10 cellular contexts compared by ENCODE assay signal in the genomic region with DNA sequence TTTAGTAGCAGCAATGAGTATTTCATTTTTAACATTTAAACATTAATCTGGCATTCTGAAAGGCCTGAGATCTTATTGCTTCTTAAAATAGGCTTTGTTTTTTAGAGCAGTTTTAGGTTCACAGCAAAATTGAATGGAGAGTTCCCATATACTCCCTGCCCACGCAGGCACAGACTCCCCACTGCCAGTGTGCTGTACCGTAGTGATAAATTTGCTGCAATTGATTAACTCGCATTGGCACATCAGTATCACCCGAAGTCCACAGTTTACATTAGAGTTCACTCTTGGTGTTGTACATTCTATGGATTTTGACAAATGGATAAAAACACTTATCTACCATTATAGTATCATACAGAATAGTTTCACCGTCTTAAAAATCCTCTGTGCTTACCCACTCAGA.
A peak's percentile ranks its signal among the peaks of the same experiment; 100 is the strongest.
DNase-seq lines count a peak whose midpoint lies in the region; ATAC-seq, FAIRE-seq and TF ChIP-seq lines count a peak whose summit lies in the region.
"Had no signal": no experiment of that assay in that cellular context is flagged by ENCODE, and none has a peak within 500 bp of the region (broad histone marks: within the 10 kb centered on the region; RNA-seq: fewer than 3 reads in every experiment).

No MANE protein-coding gene starts in this region.

- H3K4me3 Mint-ChIP-seq in activated CD4-positive, alpha-beta T cell treated with anti-CD3 and anti-CD28 coated beads for 36 hours: no peak overlapping the region
- H3K4me3 Mint-ChIP-seq in activated CD8-positive, alpha-beta T cell treated with anti-CD3 and anti-CD28 coated beads for 36 hours: no peak overlapping the region

- FAIRE-seq in kidney (lab: Jason Lieb, UNC): no peak

- TF ChIP-seq POLR2A in thyroid gland (IDR thresholded peaks at IDR 0.05): no peak

- peak overlapping the region in 1 of 2 donors; percentile 38 for H3K9ac ChIP-seq in kidney (ENCODE audit: low read length in 2 of 2)

- CTCF ChIA-PET in activated CD4-positive, alpha-beta T cell treated with anti-CD3 and anti-CD28 coated beads for 36 hours (lab: Charles Lee): interaction anchor here (0.6 to 1.3 kb wide), 4 partner anchors 9 to 218 kb away, joined by 3 to 5 read pairs (median 3); no protein-coding TSS in a partner anchor
- CTCF ChIA-PET in activated CD8-positive, alpha-beta T cell treated with anti-CD3 and anti-CD28 coated beads for 36 hours (lab: Charles Lee): interaction anchor here (0.8 kb wide), 1 partner anchor 83 kb away, joined by 4 read pairs; no protein-coding TSS in a partner anchor

- H3K27ac Mint-ChIP-seq in activated CD4-positive, alpha-beta T cell treated with anti-CD3 and anti-CD28 coated beads for 36 hours: peak overlapping the region; percentile 96
- H3K27ac Mint-ChIP-seq in activated CD8-positive, alpha-beta T cell treated with anti-CD3 and anti-CD28 coated beads for 36 hours: no peak overlapping the region

- no peaks in the 10 kb centered on the region for H3K36me3 Mint-ChIP-seq in activated CD4-positive, alpha-beta T cell treated with anti-CD3 and anti-CD28 coated beads for 36 hours (ENCODE audit: low read depth)
- no peaks in the 10 kb centered on the region for H3K36me3 Mint-ChIP-seq in activated CD8-positive, alpha-beta T cell treated with anti-CD3 and anti-CD28 coated beads for 36 hours (ENCODE audit: low read depth)
- H3K36me3 Mint-ChIP-seq: activated naive CD4-positive, alpha-beta T cell treated with anti-CD3 and anti-CD28 coated beads, Interleukin-2, amount 50 U/mL, for 24 hours had no signal

- H3K4me1 Mint-ChIP-seq in activated CD4-positive, alpha-beta T cell treated with anti-CD3 and anti-CD28 coated beads for 36 hours: peaks cover 40% of the 10 kb centered on the region
- H3K4me1 Mint-ChIP-seq in activated CD8-positive, alpha-beta T cell treated with anti-CD3 and anti-CD28 coated beads for 36 hours (ENCODE audit: low read depth): peaks cover 31% of the 10 kb centered on the region

- peak overlapping the region; percentile 100 for H3K27ac ChIP-seq in RWPE2 (ENCODE audit: poor library complexity, severe bottlenecking)
- peak overlapping the region; percentile 25 to 82 for H3K27ac ChIP-seq in kidney (ENCODE audit: low read depth in 2 of 2, low read length in 2 of 2)
- peak overlapping the region; percentile 80 to 89 (median 85) for H3K27ac ChIP-seq in thyroid gland

- H3K4me1 ChIP-seq in RWPE2 (ENCODE audit: insufficient read depth, poor library complexity, severe bottlenecking) (peaks cover 38% of the 10 kb centered on the region), kidney (ENCODE audit: control insufficient read depth in 1 of 2, insufficient read depth in 1 of 2, low read depth in 1 of 2, low read length in 2 of 2) (peaks cover 15 to 37% of the 10 kb centered on the region in 2 donors), thyroid gland (peaks cover 29 to 37% of the 10 kb centered on the region in 2 donors)

- H3K36me3 ChIP-seq in RWPE2 (ENCODE audit: low read depth): no peaks in the 10 kb centered on the region
- no peaks in the 10 kb centered on the region for H3K36me3 ChIP-seq in kidney (ENCODE audit: control insufficient read depth in 1 of 2, insufficient read depth in 2 of 2, low read length in 2 of 2)
- no peaks in the 10 kb centered on the region for H3K36me3 ChIP-seq in thyroid gland

- H3K27me3 Mint-ChIP-seq in activated CD4-positive, alpha-beta T cell treated with anti-CD3 and anti-CD28 coated beads for 36 hours: peaks cover 9% of the 10 kb centered on the region
- H3K27me3 Mint-ChIP-seq in activated CD8-positive, alpha-beta T cell treated with anti-CD3 and anti-CD28 coated beads for 36 hours: peaks cover 7% of the 10 kb centered on the region
- H3K27me3 Mint-ChIP-seq: activated naive CD4-positive, alpha-beta T cell treated with anti-CD3 and anti-CD28 coated beads, Interleukin-2, amount 50 U/mL, for 24 hours had no signal

- no peak overlapping the region for H3K4me3 ChIP-seq in RWPE2 (ENCODE audit: severe bottlenecking)
- H3K4me3 ChIP-seq in kidney (ENCODE audit: low read length in 2 of 2): peak overlapping the region in 1 of 2 donors; percentile 44
- no peak overlapping the region for H3K4me3 ChIP-seq in thyroid gland (replicated peaks in 1 of 3)

- no peak for TF ChIP-seq CTCF in RWPE2 (IDR thresholded peaks at IDR 0.05; ENCODE audit: poor library complexity, severe bottlenecking)
- no peak for TF ChIP-seq CTCF in kidney (IDR thresholded peaks at IDR 0.05; ENCODE audit: borderline replicate concordance, extremely low read depth, insufficient read depth)
- no peak for TF ChIP-seq CTCF in thyroid gland (IDR thresholded peaks at IDR 0.05)
- no peak for TF ChIP-seq CTCF in activated CD8-positive, alpha-beta T cell treated with anti-CD3 and anti-CD28 coated beads for 36 hours (IDR thresholded peaks at IDR 0.05)

- WGBS in thyroid gland, 2 donors: 85 to 86% methylated on average over 5 of the region's 5 CpGs

- H3K9me3 ChIP-seq in RWPE2 (ENCODE audit: severe bottlenecking): no peaks in the 10 kb centered on the region
- H3K9me3 ChIP-seq in kidney (ENCODE audit: control insufficient read depth in 1 of 2, low read length in 2 of 2): no peaks in the 10 kb centered on the region
- no peaks in the 10 kb centered on the region for H3K9me3 ChIP-seq in thyroid gland

- no peak for DNase-seq in activated CD4-positive, alpha-beta T cell treated with anti-CD3 and anti-CD28 coated beads for 36 hours
- DNase-seq in activated CD4-positive, alpha-beta T cell treated with anti-CD3 and anti-CD28 coated beads, Interleukin-2, amount 50 U/mL, for 48 hours: no peak
- DNase-seq in RWPE2 (ENCODE audit: low spot score) (no peak), kidney (no peak), thyroid gland (no peak), islet precursor cell (no peak), SKM-1 treated with dmso at 0.1 percent for 144 hours (lab: John Stamatoyannopoulos, UW; ENCODE audit: unreplicated experiment) (no peak)
- no peak for DNase-seq in activated CD8-positive, alpha-beta T cell treated with anti-CD3 and anti-CD28 coated beads for 36 hours
- DNase-seq: GOT3 had no signal

- intact Hi-C loops in activated CD4-positive, alpha-beta T cell treated with anti-CD3 and anti-CD28 coated beads for 36 hours (cut with DNase I, micrococcal nuclease): loop anchor here (1.0 to 10.0 kb wide), 10 partner anchors 51 to 564 kb away; a partner anchor contains a TSS
- intact Hi-C loops in kidney (cut with DNase I): no loop called here
- intact Hi-C loops in thyroid gland (cut with DNase I): no loop called here
- intact Hi-C loops in activated CD8-positive, alpha-beta T cell treated with anti-CD3 and anti-CD28 coated beads for 36 hours (cut with micrococcal nuclease): no loop called here

- H3K27me3 ChIP-seq in RWPE2 (ENCODE audit: insufficient read depth, poor library complexity, severe bottlenecking) (no peaks in the 10 kb centered on the region), thyroid gland (no peaks in the 10 kb centered on the region)

- H3K9me3 Mint-ChIP-seq in activated CD4-positive, alpha-beta T cell treated with anti-CD3 and anti-CD28 coated beads for 36 hours (ENCODE audit: low read depth): peaks cover 3% of the 10 kb centered on the region
- no peaks in the 10 kb centered on the region for H3K9me3 Mint-ChIP-seq in activated CD8-positive, alpha-beta T cell treated with anti-CD3 and anti-CD28 coated beads for 36 hours
- H3K9me3 Mint-ChIP-seq: activated naive CD4-positive, alpha-beta T cell treated with anti-CD3 and anti-CD28 coated beads, Interleukin-2, amount 50 U/mL, for 24 hours had no signal

- POLR2A ChIA-PET in activated CD4-positive, alpha-beta T cell treated with anti-CD3 and anti-CD28 coated beads for 36 hours (lab: Charles Lee): interaction anchor here (0.6 kb wide), 1 partner anchor 155 kb away, joined by 3 read pairs; no protein-coding TSS in a partner anchor
- POLR2A ChIA-PET in activated CD8-positive, alpha-beta T cell treated with anti-CD3 and anti-CD28 coated beads for 36 hours (lab: Charles Lee): interaction anchor here (1.0 to 1.6 kb wide), 2 partner anchors 12 to 54 kb away, joined by 3 to 5 read pairs; no protein-coding TSS in a partner anchor

- no peak for ATAC-seq in activated CD4-positive, alpha-beta T cell treated with anti-CD3 and anti-CD28 coated beads for 36 hours
- ATAC-seq in RWPE2 (ENCODE audit: low read depth): no peak
- no peak for ATAC-seq in activated CD8-positive, alpha-beta T cell treated with anti-CD3 and anti-CD28 coated beads for 36 hours

Comparison
In these comparisons a context has a peak if more than half of its experiments do, and no peak if none do; other contexts are left out.
1. intact Hi-C loops: an anchor here in activated CD4-positive, alpha-beta T cell treated with anti-CD3 and anti-CD28 coated beads for 36 hours (1.0 to 10.0 kb wide); none called in kidney, thyroid gland and activated CD8-positive, alpha-beta T cell treated with anti-CD3 and anti-CD28 coated beads for 36 hours.